9 cellular contexts compared by ENCODE assay signal in the genomic region with DNA sequence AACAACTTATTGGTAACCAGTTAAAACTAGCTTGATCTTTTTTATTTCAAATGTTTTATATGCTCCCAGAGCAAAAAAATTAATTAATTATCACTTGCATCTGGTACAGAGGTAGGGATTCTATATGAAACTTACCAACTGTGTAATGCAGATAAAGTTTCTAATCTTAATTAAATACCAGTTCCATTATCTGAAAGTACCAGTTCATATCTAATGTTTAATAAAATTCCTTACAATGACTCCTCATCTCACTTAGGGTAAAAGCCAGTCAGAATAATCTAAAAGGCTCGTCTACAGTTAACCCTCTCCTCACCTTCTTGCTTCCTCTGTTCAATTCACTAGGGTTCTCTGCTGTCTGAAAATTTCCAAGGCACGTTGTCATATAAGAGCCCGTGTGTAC.
"Had no signal": no experiment of that assay in that cellular context is flagged by ENCODE, and none has a peak within 500 bp of the region (broad histone marks: within the 10 kb centered on the region; RNA-seq: fewer than 3 reads in every experiment).

No MANE protein-coding gene starts in this region.

- H3K4me3 Mint-ChIP-seq: H9 had no signal

- H3K4me3 ChIP-seq: GM23248, K562 had no signal

- H3K9me3 Mint-ChIP-seq: H9 had no signal

- H3K27ac ChIP-seq: GM23248 had no signal

- H3K9ac ChIP-seq: GM23248 had no signal

- FAIRE-seq: H54, HTR-8/SVneo, K562 had no signal

- H2AFZ ChIP-seq: GM23248 had no signal

- DNase-seq: GM23248, GOT3, H9, HCEC 1CT, IMR-90, KG1 had no signal

- H3K4me1 Mint-ChIP-seq: H9 had no signal

- H3K27ac Mint-ChIP-seq: H9 had no signal

- ATAC-seq: K562 had no signal
